Comparison of ENCODE assay signal across 17 cellular contexts in genomic region chr2:206804326-206804725, GRCh38. TPM values are rescaled to one million over a fixed set of nuclear protein-coding genes. Genes with fewer than 3 reads are reported as not detected.
A peak's percentile ranks its signal among the peaks of the same experiment; 100 is the strongest.
DNase-seq lines count a peak whose midpoint lies in the region; ATAC-seq and TF ChIP-seq lines count a peak whose summit lies in the region.
"Had no signal": no experiment of that assay in that cellular context is flagged by ENCODE, and none has a peak within 500 bp of the region (broad histone marks: within the 10 kb centered on the region; RNA-seq: fewer than 3 reads in every experiment).

No MANE protein-coding gene starts in this region.

- H2AFZ ChIP-seq in H9 (ENCODE audit: low read length) = no peak overlapping the region
- H2AFZ ChIP-seq: PC-9 had no signal

- H4K20me1 ChIP-seq in H9 (ENCODE audit: control insufficient read depth, insufficient read depth, insufficient read length) = no peaks in the 10 kb centered on the region

- H3K27me3 Mint-ChIP-seq in H9 (ENCODE audit: low read depth) = no peaks in the 10 kb centered on the region
- H3K27me3 Mint-ChIP-seq: CD4-positive, CD25-positive, alpha-beta regulatory T cell had no signal

- H3K27ac ChIP-seq in H9 (ENCODE audit: insufficient read length, low read depth, low read length) = no peak overlapping the region
- H3K27ac ChIP-seq: PC-9 had no signal

- no peak overlapping the region for H3K4me2 ChIP-seq in H9 (ENCODE audit: insufficient read depth, insufficient read length, low read length)
- H3K4me2 ChIP-seq: PC-9 had no signal

- H2BK5ac ChIP-seq in H9 (ENCODE audit: insufficient read length, low read length) = no peak overlapping the region

- H3K4ac ChIP-seq in H9 (ENCODE audit: low read depth, low read length) = no peak overlapping the region

- H3K23ac ChIP-seq in H9 (ENCODE audit: insufficient read length, low read depth, low read length) = no peak overlapping the region

- H3K4me1 Mint-ChIP-seq in H9 = peaks cover 43 to 85% of the 10 kb centered on the region in 2 experiments

- H2BK20ac ChIP-seq in H9 (ENCODE audit: low read depth, low read length, poor library complexity, severe bottlenecking) = no peak overlapping the region

- H3K36me3 Mint-ChIP-seq in H9 (ENCODE audit: insufficient read depth in 1 of 3, low read depth in 3 of 3) = peaks cover 0 to 31% (median 0%) of the 10 kb centered on the region in 3 experiments; a peak in 3 of 7 replicates
- H3K36me3 Mint-ChIP-seq: CD4-positive, CD25-positive, alpha-beta regulatory T cell had no signal

- intact Hi-C loops in sciatic nerve (cut with DNase I) = loop anchor here (5.0 kb wide), 1 partner anchor 173 kb away; no protein-coding TSS in a partner anchor

- peak; percentile 5 for DNase-seq in AG10803 (ENCODE audit: low read depth)
- DNase-seq in H9 = peak; percentile 62
- peak; percentile 51 for DNase-seq in fibroblast of mammary gland (ENCODE audit: low read depth)
- DNase-seq in sciatic nerve (ENCODE audit: low spot score) = no peak
- DNase-seq in HAP-1 (ENCODE audit: low spot score in 2 of 2) = no peak
- DNase-seq in NCI-H2081 treated with DMSO at 0.1 percent for 48 hours (lab: John Stamatoyannopoulos, UW) = no peak
- no peak for DNase-seq in activated CD8-positive, alpha-beta memory T cell treated with anti-CD3 and anti-CD28 coated beads, Interleukin-2, amount 50 U/mL, for 4 hours
- no peak for DNase-seq in stimulated activated CD4-positive, alpha-beta T cell treated with anti-CD3 and anti-CD28 coated beads, Interleukin-1b, Interleukin-23, amount 100 ng/mL, for 48 hours
- DNase-seq: AML-193; CD4-positive, CD25-positive, alpha-beta regulatory T cell; DMS79; KG1; NCI-H1092; NCI-H1694; NCI-H446 treated with DMSO at 0.1 percent for 48 hours; NCI-H748 treated with DMSO at 0.1 percent for 48 hours; PC-9 had no signal

- H3T11ph ChIP-seq in H9 (ENCODE audit: low read length) = no peak overlapping the region

- H3K56ac ChIP-seq in H9 (ENCODE audit: insufficient read length, low read depth, low read length) = no peak overlapping the region

- H3K18ac ChIP-seq in H9 (ENCODE audit: insufficient read length, low read depth, low read length) = no peak overlapping the region

- H3K4me3 ChIP-seq in AG10803 (ENCODE audit: low read length) = no peak overlapping the region
- no peak overlapping the region for H3K4me3 ChIP-seq in fibroblast of mammary gland (ENCODE audit: control insufficient read depth, low read depth, low read length)
- H3K4me3 ChIP-seq in HAP-1 = no peak overlapping the region
- H3K4me3 ChIP-seq: PC-9 had no signal

- ATAC-seq in sciatic nerve = peak; percentile 77

- H3K23me2 ChIP-seq in H9 (ENCODE audit: insufficient read length, low read depth, low read length, poor library complexity, severe bottlenecking) = no peaks in the 10 kb centered on the region

- H2BK120ac ChIP-seq in H9 (ENCODE audit: low read depth, low read length, poor library complexity, severe bottlenecking) = no peak overlapping the region

- in situ Hi-C loops in HAP-1 (cut with MboI; ENCODE audit: low sequenced_read_pairs) = no loop called here

- H4K91ac ChIP-seq in H9 (ENCODE audit: insufficient read length, low read depth, low read length) = no peak overlapping the region

- no peaks in the 10 kb centered on the region for H3K9me3 Mint-ChIP-seq in H9
- H3K9me3 Mint-ChIP-seq: CD4-positive, CD25-positive, alpha-beta regulatory T cell had no signal

- peak overlapping the region; percentile 9 to 20 (median 19); a peak in 3 of 7 replicates for H3K27ac Mint-ChIP-seq in H9
- H3K27ac Mint-ChIP-seq: CD4-positive, CD25-positive, alpha-beta regulatory T cell had no signal

- H3K14ac ChIP-seq in H9 (ENCODE audit: insufficient read depth, low read length) = no peak overlapping the region

- no peaks in the 10 kb centered on the region for H3K36me3 ChIP-seq in HAP-1 (replicated peaks)

- no peaks in the 10 kb centered on the region for H3K27me3 ChIP-seq in H9 (ENCODE audit: insufficient read depth, low read length)
- no peaks in the 10 kb centered on the region for H3K27me3 ChIP-seq in HAP-1 (ENCODE audit: low read depth)

- H2BK12ac ChIP-seq in H9 (ENCODE audit: insufficient read length, low read depth, low read length) = no peak overlapping the region

- no peaks in the 10 kb centered on the region for H3K9me3 ChIP-seq in H9 (ENCODE audit: control insufficient read depth, low read depth, low read length)
- H3K9me3 ChIP-seq in HAP-1 = no peaks in the 10 kb centered on the region

- no CpG with 5 or more reads among the region's 5 CpGs for WGBS in H9 (ENCODE audit: extremely low coverage, insufficient read length, low lambda C conversion rate)

- H4K5ac ChIP-seq in H9 (ENCODE audit: insufficient read length, low read depth, low read length) = no peak overlapping the region

- H3K4me1 ChIP-seq in H9 (ENCODE audit: insufficient read depth, low read length) (peaks cover 15% of the 10 kb centered on the region), HAP-1 (peaks cover 10% of the 10 kb centered on the region)

- no peak overlapping the region for H3K9ac ChIP-seq in H9 (ENCODE audit: extremely low read depth, insufficient read length, low read length)

- no peak overlapping the region for H4K8ac ChIP-seq in H9 (replicated peaks; ENCODE audit: insufficient read length, low read depth, low read length)

- H3K79me2 ChIP-seq in H9 (ENCODE audit: insufficient read depth, low read length) = no peaks in the 10 kb centered on the region; the same call in 1 of the 2 replicates

- no peak for TF ChIP-seq CTCF in AG10803 (conservative IDR thresholded peaks at IDR 0.05; ENCODE audit: low read length)
- no peak for TF ChIP-seq CTCF in H9 (conservative IDR thresholded peaks at IDR 0.05)
- TF ChIP-seq CTCF in fibroblast of mammary gland (conservative IDR thresholded peaks at IDR 0.05; ENCODE audit: control insufficient read depth, insufficient read depth, low read depth, low read length) = no peak

- no peak overlapping the region for H2AK5ac ChIP-seq in H9 (ENCODE audit: insufficient read length, low read length)

- H2BK15ac ChIP-seq in H9 (ENCODE audit: low read depth, low read length) = no peak overlapping the region

- no peaks in the 10 kb centered on the region for H3K79me1 ChIP-seq in H9 (ENCODE audit: insufficient read depth, low read depth, low read length, poor library complexity, severe bottlenecking)

- no peak overlapping the region for H3K4me3 Mint-ChIP-seq in H9
- H3K4me3 Mint-ChIP-seq: CD4-positive, CD25-positive, alpha-beta regulatory T cell had no signal

RNA-seq across cellular contexts. Expression of gene FASTKD2, which starts 38.9 kb away (rescaled TPM):
- total RNA-seq in H9 (2021) (39.2 and 40.1 TPM in 2 replicates), sciatic nerve (23.1 TPM)

RNA-seq across cellular contexts. Expression of gene MDH1B, which starts 39.2 kb away (rescaled TPM):
- total RNA-seq in H9 (2021) (1.3 and 1.4 TPM in 2 replicates), sciatic nerve (1.9 TPM)
- total RNA-seq: CD4-positive, CD25-positive, alpha-beta regulatory T cell had no signal

Comparison
In these comparisons a context has a peak if more than half of its experiments do, and no peak if none do; other contexts are left out.
1. DNase-seq: peak in AG10803 (single experiment), H9 (single experiment) and fibroblast of mammary gland (single experiment); none in sciatic nerve (single experiment), HAP-1 (0 of 2), NCI-H2081 treated with DMSO at 0.1 percent for 48 hours (single experiment), activated CD8-positive, alpha-beta memory T cell treated with anti-CD3 and anti-CD28 coated beads, Interleukin-2, amount 50 U/mL, for 4 hours (single experiment) and stimulated activated CD4-positive, alpha-beta T cell treated with anti-CD3 and anti-CD28 coated beads, Interleukin-1b, Interleukin-23, amount 100 ng/mL, for 48 hours (single experiment).